1 cellular context compared by ENCODE assay signal in genomic region chr1:16644179-16645043, GRCh38.
TF ChIP-seq lines count a peak whose summit lies in the region.

No MANE protein-coding gene starts in this region.

TF ChIP-seq in HepG2, 621 proteins besides CTCF, POLR2A, EP300 and RAD21 (continued from another document and continues in another):
- TF ChIP-seq RERE (CRISPR knock-in tag; IDR thresholded peaks at IDR 0.05; ENCODE audit: low read depth) (peak; percentile 83), FOXJ3 (CRISPR knock-in tag; IDR thresholded peaks at IDR 0.05; ENCODE audit: borderline replicate concordance) (peak; percentile 69), MAFG (CRISPR knock-in tag; IDR thresholded peaks at IDR 0.05) (no peak), RBAK (CRISPR knock-in tag; IDR thresholded peaks at IDR 0.05) (no peak), PATZ1 (CRISPR knock-in tag; IDR thresholded peaks at IDR 0.05) (peak; percentile 93), AHR (CRISPR knock-in tag; IDR thresholded peaks at IDR 0.05) (peak; percentile 96), CAMTA2 (CRISPR knock-in tag; IDR thresholded peaks at IDR 0.05; ENCODE audit: borderline replicate concordance) (no peak; the same call in 1 of the 2 replicates), KIAA2018 (CRISPR knock-in tag; IDR thresholded peaks at IDR 0.05; ENCODE audit: borderline replicate concordance) (peak; percentile 92; the same call in 1 of the 2 replicates), ZNF780A (CRISPR knock-in tag; IDR thresholded peaks at IDR 0.05) (peak; percentile 67; the same call in 1 of the 2 replicates), HNRNPL (IDR thresholded peaks at IDR 0.05; ENCODE audit: low read depth, low read length) (peak; percentile 82; the same call in 1 of the 2 replicates), ZNF501 (CRISPR knock-in tag; IDR thresholded peaks at IDR 0.05) (peak; percentile 96), GZF1 (CRISPR knock-in tag; IDR thresholded peaks at IDR 0.05) (peak; percentile 91), ZFP91 (CRISPR knock-in tag; IDR thresholded peaks at IDR 0.05; ENCODE audit: borderline replicate concordance) (peak; percentile 98), SPEN (CRISPR knock-in tag; IDR thresholded peaks at IDR 0.05; ENCODE audit: low read depth) (peak; percentile 100), AGO2 (optimal IDR thresholded peaks at IDR 0.05; ENCODE audit: low read depth, low read length) (peak; percentile 87), SP1 (IDR thresholded peaks at IDR 0.05) (no peak), SP1 (CRISPR knock-in tag; IDR thresholded peaks at IDR 0.05) (peak; percentile 86), ZNF609 (CRISPR knock-in tag; IDR thresholded peaks at IDR 0.05; ENCODE audit: borderline replicate concordance) (peak; percentile 76; the same call in 1 of the 2 replicates), KLF6 (CRISPR knock-in tag; IDR thresholded peaks at IDR 0.05) (peak; percentile 98), FOXK1 (CRISPR knock-in tag; IDR thresholded peaks at IDR 0.05; ENCODE audit: borderline replicate concordance, low read depth) (peak; percentile 100), ZNF513 (CRISPR knock-in tag; conservative IDR thresholded peaks at IDR 0.05) (no peak; the same call in none of the 2 replicates), POGK (CRISPR knock-in tag; conservative IDR thresholded peaks at IDR 0.05) (peak; percentile 99), CCDC6 (CRISPR knock-in tag; IDR thresholded peaks at IDR 0.05) (no peak), ATF7 (IDR thresholded peaks at IDR 0.05) (no peak), ATF7 (CRISPR knock-in tag; IDR thresholded peaks at IDR 0.05) (no peak; the same call in none of the 2 replicates), ZNF563 (CRISPR knock-in tag; IDR thresholded peaks at IDR 0.05) (peak; percentile 97), TAF15 (IDR thresholded peaks at IDR 0.05; ENCODE audit: low read depth, low read length, poor library complexity, severe bottlenecking) (peak; percentile 100), POLR2AphosphoS5 (IDR thresholded peaks at IDR 0.05; ENCODE audit: low read depth, low read length) (peak; percentile 76; the same call in 1 of the 2 replicates), THYN1 (CRISPR knock-in tag; IDR thresholded peaks at IDR 0.05; ENCODE audit: borderline replicate concordance, low read depth) (no peak)
